ENCODE assay signal across 1 cellular context in genomic region chr6:1055015-1055921, GRCh38.
A peak's percentile ranks its signal among the peaks of the same experiment; 100 is the strongest.
TF ChIP-seq lines count a peak whose summit lies in the region.

No MANE protein-coding gene starts in this region.

TF ChIP-seq in HepG2, 621 proteins besides CTCF, POLR2A, EP300 and RAD21 (continued from another document and continues in another):
- TF ChIP-seq BCLAF1 (IDR thresholded peaks at IDR 0.05) (no peak), ZIK1 (CRISPR knock-in tag; IDR thresholded peaks at IDR 0.05; ENCODE audit: borderline replicate concordance, low read depth) (no peak), SMC3 (IDR thresholded peaks at IDR 0.05; ENCODE audit: low read length) (peak; percentile 10; the same call in 1 of the 2 replicates), ZNF335 (CRISPR knock-in tag; IDR thresholded peaks at IDR 0.05) (peak; percentile 51; the same call in 1 of the 2 replicates), KDM3A (CRISPR knock-in tag; IDR thresholded peaks at IDR 0.05; ENCODE audit: low read depth) (peak; percentile 47; the same call in 1 of the 2 replicates), CERS6 (CRISPR knock-in tag; IDR thresholded peaks at IDR 0.05) (no peak), MED8 (CRISPR knock-in tag; IDR thresholded peaks at IDR 0.05; ENCODE audit: insufficient replicate concordance) (peak; percentile 100), CHD4 (IDR thresholded peaks at IDR 0.05; ENCODE audit: borderline replicate concordance, low read length) (peak; percentile 87), HOXA3 (CRISPR knock-in tag; IDR thresholded peaks at IDR 0.05) (peak; percentile 90), TCF7L2 (IDR thresholded peaks at IDR 0.05; ENCODE audit: low read depth, low read length) (peak; percentile 100), ZSCAN25 (CRISPR knock-in tag; IDR thresholded peaks at IDR 0.05) (peak; percentile 51; the same call in 1 of the 2 replicates), ZNF709 (CRISPR knock-in tag; IDR thresholded peaks at IDR 0.05) (no peak), ZNF354B (CRISPR knock-in tag; IDR thresholded peaks at IDR 0.05) (no peak), ZNF7 (CRISPR knock-in tag; IDR thresholded peaks at IDR 0.05) (no peak), ZNF512 (CRISPR knock-in tag; IDR thresholded peaks at IDR 0.05) (no peak), MTA1 (CRISPR knock-in tag; IDR thresholded peaks at IDR 0.05; ENCODE audit: borderline replicate concordance) (peak; percentile 93), ZNF549 (CRISPR knock-in tag; IDR thresholded peaks at IDR 0.05) (no peak), SP5 (CRISPR knock-in tag; IDR thresholded peaks at IDR 0.05; ENCODE audit: borderline replicate concordance, low read depth) (peak; percentile 97), ZNF800 (CRISPR knock-in tag; IDR thresholded peaks at IDR 0.05) (no peak), FOXA1 (IDR thresholded peaks at IDR 0.05) (peak; percentile 72), FOXA1 (CRISPR knock-in tag; IDR thresholded peaks at IDR 0.05) (peak; percentile 99), ZNF264 (CRISPR knock-in tag; IDR thresholded peaks at IDR 0.05) (0 out of 2 replicates have a peak, but pooled peaks have one; percentile 35), PRDM10 (CRISPR knock-in tag; IDR thresholded peaks at IDR 0.05; ENCODE audit: low read depth) (peak; percentile 90), ZNF749 (CRISPR knock-in tag; IDR thresholded peaks at IDR 0.05; ENCODE audit: borderline replicate concordance) (peak; percentile 88; the same call in 1 of the 2 replicates), PPARG (CRISPR knock-in tag; conservative IDR thresholded peaks at IDR 0.05) (peak; percentile 87; the same call in 1 of the 2 replicates), ZNF792 (CRISPR knock-in tag; IDR thresholded peaks at IDR 0.05) (peak; percentile 75), HDAC2 (CRISPR knock-in tag; IDR thresholded peaks at IDR 0.05) (peak; percentile 99), ZNF746 (CRISPR knock-in tag; IDR thresholded peaks at IDR 0.05) (peak; percentile 94), RBM39 (IDR thresholded peaks at IDR 0.05; ENCODE audit: low read depth, low read length, poor library complexity, severe bottlenecking) (peak; percentile 43), YY1 (IDR thresholded peaks at IDR 0.05; ENCODE audit: insufficient read depth, insufficient replicate concordance, low read depth, low read length) (peak; percentile 75), ZNF605 (CRISPR knock-in tag; IDR thresholded peaks at IDR 0.05) (peak; percentile 58; the same call in 1 of the 2 replicates), MIXL1 (CRISPR knock-in tag; IDR thresholded peaks at IDR 0.05) (peak; percentile 93), NFE2 (CRISPR knock-in tag; IDR thresholded peaks at IDR 0.05) (no peak), ZNF556 (CRISPR knock-in tag; IDR thresholded peaks at IDR 0.05; ENCODE audit: borderline replicate concordance) (no peak), NCOA1 (CRISPR knock-in tag; IDR thresholded peaks at IDR 0.05) (peak; percentile 97), ZNF780A (CRISPR knock-in tag; IDR thresholded peaks at IDR 0.05) (0 out of 2 replicates have a peak, but pooled peaks have one; percentile 24), SMAD3 (CRISPR knock-in tag; IDR thresholded peaks at IDR 0.05) (peak; percentile 96), TCF12 (IDR thresholded peaks at IDR 0.05) (no peak), TCF12 (CRISPR knock-in tag; IDR thresholded peaks at IDR 0.05) (peak; percentile 97; the same call in 1 of the 2 replicates), KLF16 (CRISPR knock-in tag; IDR thresholded peaks at IDR 0.05) (peak in 1 of 2 experiments; percentile 95; a peak in 2 of 4 replicates), PITX1 (CRISPR knock-in tag; IDR thresholded peaks at IDR 0.05) (peak; percentile 98), ATF7 (IDR thresholded peaks at IDR 0.05) (peak; percentile 44), ATF7 (CRISPR knock-in tag; IDR thresholded peaks at IDR 0.05) (peak; percentile 52; the same call in 1 of the 2 replicates), NR2F6 (IDR thresholded peaks at IDR 0.05) (peak; percentile 92), NR2F6 (CRISPR knock-in tag; IDR thresholded peaks at IDR 0.05) (peak; percentile 86), AKAP8 (CRISPR knock-in tag; IDR thresholded peaks at IDR 0.05) (0 out of 2 replicates have a peak, but pooled peaks have one; percentile 71), ZSCAN31 (CRISPR knock-in tag; IDR thresholded peaks at IDR 0.05; ENCODE audit: low read depth) (peak; percentile 82; the same call in 1 of the 2 replicates), ZNF431 (CRISPR knock-in tag; IDR thresholded peaks at IDR 0.05; ENCODE audit: borderline replicate concordance, low read depth) (0 out of 2 replicates have a peak, but pooled peaks have one; percentile 41), ZNF430 (CRISPR knock-in tag; IDR thresholded peaks at IDR 0.05) (0 out of 2 replicates have a peak, but pooled peaks have one; percentile 68), CCAR2 (optimal IDR thresholded peaks at IDR 0.05; ENCODE audit: low read depth, low read length) (peak; percentile 96), HOMEZ (CRISPR knock-in tag; IDR thresholded peaks at IDR 0.05; ENCODE audit: low read depth) (peak; percentile 43; the same call in 1 of the 2 replicates), ZBTB10 (CRISPR knock-in tag; IDR thresholded peaks at IDR 0.05; ENCODE audit: borderline replicate concordance) (peak; percentile 74; the same call in 1 of the 2 replicates), HOXA5 (CRISPR knock-in tag; IDR thresholded peaks at IDR 0.05) (0 out of 2 replicates have a peak, but pooled peaks have one; percentile 49), ATF7-NPFF (CRISPR knock-in tag; IDR thresholded peaks at IDR 0.05; ENCODE audit: low read depth) (peak; percentile 83; the same call in 1 of the 2 replicates), KDM5B (CRISPR knock-in tag; IDR thresholded peaks at IDR 0.05; ENCODE audit: borderline replicate concordance) (peak; percentile 87; the same call in 1 of the 2 replicates)
